8 cellular contexts compared by ENCODE assay signal in genomic region chrX:81202413-81202794, GRCh38. TPM values are rescaled to one million over a fixed set of nuclear protein-coding genes. Genes with fewer than 3 reads are reported as not detected.
DNase-seq lines count a peak whose midpoint lies in the region; ATAC-seq, FAIRE-seq and TF ChIP-seq lines count a peak whose summit lies in the region.

No MANE protein-coding gene starts in this region.

- intact Hi-C loops in CD8-positive, alpha-beta T cell (cut with DNase I, micrococcal nuclease): loop anchor here (1.0 to 10.0 kb wide), 5 partner anchors 80 to 394 kb away; partner anchors contain the start of gene BRWD3 (in 1 of the 2)
- intact Hi-C loops in breast epithelium (cut with DNase I; ENCODE audit: low total_unique reads) (no loop called here), HepG2 (cut with micrococcal nuclease; ENCODE audit: unreplicated experiment) (loop anchor here (10.0 kb wide), 1 partner anchor 388 kb away; no protein-coding TSS in a partner anchor)

- TF ChIP-seq EP300 in HepG2 (IDR thresholded peaks at IDR 0.05; ENCODE audit: low read depth in 2 of 2, low read length in 2 of 2): no peak
- TF ChIP-seq EP300 in HepG2 (CRISPR knock-in tag; IDR thresholded peaks at IDR 0.05; ENCODE audit: borderline replicate concordance): no peak

- TF ChIP-seq RAD21 in HepG2 (CRISPR knock-in tag; IDR thresholded peaks at IDR 0.05): no peak

- H3K4me1 ChIP-seq in CD8-positive, alpha-beta T cell (ENCODE audit: insufficient read depth, low read length): peaks cover 6% of the 10 kb centered on the region
- H3K4me1 ChIP-seq in breast epithelium (no peaks in the 10 kb centered on the region), HepG2 (ENCODE audit: insufficient read depth, low read length) (no peaks in the 10 kb centered on the region), thymus (ENCODE audit: control insufficient read depth, insufficient read depth, low read length) (peaks cover 2% of the 10 kb centered on the region)

- TF ChIP-seq POLR2A in breast epithelium (IDR thresholded peaks at IDR 0.05) (no peak), HepG2 (IDR thresholded peaks at IDR 0.05; ENCODE audit: insufficient read depth in 1 of 2, low read depth in 2 of 2, low read length in 2 of 2) (no peak)

- peak overlapping the region; percentile 69 for H2AFZ ChIP-seq in HepG2 (ENCODE audit: low read length)

- peaks cover 50% of the 10 kb centered on the region for H3K4me1 Mint-ChIP-seq in CD8-positive, alpha-beta T cell (ENCODE audit: low read depth)

- no peaks in the 10 kb centered on the region for H3K79me2 ChIP-seq in HepG2 (ENCODE audit: insufficient read depth, low read length)

- CTCF ChIA-PET in CD8-positive, alpha-beta T cell (lab: Charles Lee): interaction anchor here (0.7 to 1.3 kb wide), 2 partner anchors 176 to 388 kb away, joined by 3 read pairs; no protein-coding TSS in a partner anchor
- CTCF ChIA-PET in HepG2 (lab: Yijun Ruan, JAX; ENCODE audit: low intra/inter-chr PET ratio, low total read pairs): no interaction called here

- H3K4me2 ChIP-seq in HepG2 (ENCODE audit: low read depth, low read length): peak overlapping the region; percentile 67

- no peak for TF ChIP-seq CTCF in CD8-positive, alpha-beta T cell (IDR thresholded peaks at IDR 0.05)
- TF ChIP-seq CTCF in breast epithelium (IDR thresholded peaks at IDR 0.05) (no peak), HepG2 (CRISPR knock-in tag; IDR thresholded peaks at IDR 0.05) (no peak)

- H3K4me3 Mint-ChIP-seq in CD8-positive, alpha-beta T cell: peak overlapping the region; percentile 97

- peak overlapping the region; percentile 72 for H3K9ac ChIP-seq in HepG2 (ENCODE audit: insufficient read depth, low read depth, low read length)

- H3K9me3 ChIP-seq in CD8-positive, alpha-beta T cell (ENCODE audit: low read length): no peaks in the 10 kb centered on the region
- no peaks in the 10 kb centered on the region for H3K9me3 ChIP-seq in breast epithelium
- H3K9me3 ChIP-seq in HepG2 (ENCODE audit: low read length): no peaks in the 10 kb centered on the region
- H3K9me3 ChIP-seq in thymus (ENCODE audit: control insufficient read depth): no peaks in the 10 kb centered on the region

- 5% methylated on average over 8 of the region's 8 CpGs for WGBS in HepG2 (ENCODE audit: low lambda C conversion rate)
- WGBS in thymus: 1% methylated on average over 8 of the region's 8 CpGs

- BruUV-seq in HepG2 (replicated peaks; lab: Mats Ljungman, UMichigan): TSS peak; percentile 62

- H3K9me3 Mint-ChIP-seq in CD8-positive, alpha-beta T cell: no peaks in the 10 kb centered on the region

- peak overlapping the region; percentile 90 for H3K4me3 ChIP-seq in CD8-positive, alpha-beta T cell (ENCODE audit: low read depth, low read length)
- H3K4me3 ChIP-seq in breast epithelium (peak overlapping the region; percentile 51 to 68 (median 60)), HepG2 (replicated peaks in 1 of 3; ENCODE audit: insufficient read depth in 1 of 3, low read depth in 2 of 3, low read length in 3 of 3) (peak overlapping the region; percentile 74 to 79 (median 77)), thymus (ENCODE audit: low read length) (peak overlapping the region; percentile 76)

- FAIRE-seq in HepG2 (lab: Jason Lieb, UNC): no peak

- POLR2A ChIA-PET in CD8-positive, alpha-beta T cell (lab: Charles Lee): interaction anchor here (0.9 to 1.5 kb wide), 2 partner anchors 81 to 393 kb away, joined by 4 to 6 read pairs; partner anchors contain the start of gene BRWD3
- POLR2A ChIA-PET in HepG2 (lab: Yijun Ruan, JAX): interaction anchor here (0.7 kb wide), 1 partner anchor 159 kb away, joined by 3 read pairs; no protein-coding TSS in a partner anchor

- in situ Hi-C loops in HepG2 (cut with HindIII; ENCODE audit: extremely low pct_ligation_motif_present, low pct_unique_long_range_greater_than_20kb): no loop called here

- no peaks in the 10 kb centered on the region for H3K36me3 ChIP-seq in CD8-positive, alpha-beta T cell (ENCODE audit: insufficient read depth, low read length)
- H3K36me3 ChIP-seq in breast epithelium (no peaks in the 10 kb centered on the region), HepG2 (replicated peaks in 1 of 2; ENCODE audit: control insufficient read depth in 1 of 2, insufficient read depth in 2 of 2, low read length in 2 of 2) (no peaks in the 10 kb centered on the region), thymus (ENCODE audit: control insufficient read depth, insufficient read depth) (no peaks in the 10 kb centered on the region)

- H4K20me1 ChIP-seq in HepG2 (ENCODE audit: insufficient read depth, low read length): no peaks in the 10 kb centered on the region

- H3K27me3 ChIP-seq in CD8-positive, alpha-beta T cell (ENCODE audit: insufficient read depth, low read length): no peaks in the 10 kb centered on the region
- H3K27me3 ChIP-seq in breast epithelium (peaks cover 0 to 6% of the 10 kb centered on the region in 2 donors), HepG2 (ENCODE audit: control insufficient read depth in 1 of 2, insufficient read depth in 2 of 2, low read length in 2 of 2) (no peaks in the 10 kb centered on the region), thymus (ENCODE audit: control insufficient read depth, insufficient read depth) (no peaks in the 10 kb centered on the region)

- peak overlapping the region; percentile 89 for H3K27ac ChIP-seq in CD8-positive, alpha-beta T cell (ENCODE audit: low read depth, low read length)
- H3K27ac ChIP-seq in breast epithelium (peak overlapping the region; percentile 70 to 75), HepG2 (ENCODE audit: extremely low read length, insufficient read depth, low read length) (no peak overlapping the region), thymus (ENCODE audit: low read depth) (peak overlapping the region; percentile 80)

- peak in 1 of 7 experiments; percentile 8 for DNase-seq in CD8-positive, alpha-beta T cell
- DNase-seq in LHCN-M2 (ENCODE audit: low read depth) (peak; percentile 37), breast epithelium (ENCODE audit: low spot score in 2 of 2) (no peak), HepG2 (ENCODE audit: low spot score) (no peak), NCI-H2081 (lab: John Stamatoyannopoulos, UW) (no peak), OCI-M2 (lab: John Stamatoyannopoulos, UW; ENCODE audit: unreplicated experiment) (no peak)

- no peaks in the 10 kb centered on the region for H3K27me3 Mint-ChIP-seq in CD8-positive, alpha-beta T cell (ENCODE audit: low read depth)

- peaks cover 19% of the 10 kb centered on the region for H3K36me3 Mint-ChIP-seq in CD8-positive, alpha-beta T cell

- H3K27ac Mint-ChIP-seq in CD8-positive, alpha-beta T cell: peak overlapping the region; percentile 94

- peak; percentile 18 for ATAC-seq in CD8-positive, alpha-beta T cell
- ATAC-seq in HepG2 (peak; percentile 29), HG03442 (IDR thresholded peaks at IDR 0.05; ENCODE audit: unreplicated experiment) (no peak)

RNA-seq across cellular contexts. Expression of gene SH3BGRL, which starts 0.5 kb away (rescaled TPM):
- total RNA-seq in CD8-positive, alpha-beta T cell: 10 to 100 TPM; 37.3 to 39.5 TPM
- total RNA-seq in LHCN-M2 (2014; rRNA removed): 115 and 117 TPM in 2 replicates
- polyA plus RNA-seq in LHCN-M2 (2012): 62.3 TPM
- total RNA-seq in breast epithelium: 100 to 1,000 TPM; 145 to 294 (median 180) TPM
- total RNA-seq in HepG2 (2016; rRNA removed; fragmentation: Illumina TruSeq; extraction: Trizol): 8.9 and 17.9 TPM in 2 replicates
- total RNA-seq in HepG2 (2016; cell fraction: cytosol; rRNA removed; fragmentation: Illumina TruSeq; extraction: Trizol; ENCODE audit: low read depth): 1.5 and 1.6 TPM in 2 replicates
- 11.5 and 14.9 TPM in 2 replicates for total RNA-seq in HepG2 (2016; cell fraction: insoluble cytoplasmic fraction; rRNA removed; fragmentation: Illumina TruSeq; extraction: Trizol)
- total RNA-seq in HepG2 (2016; cell fraction: membrane; rRNA removed; fragmentation: Illumina TruSeq; extraction: Trizol): 4.4 and 4.8 TPM in 2 replicates
- total RNA-seq in HepG2 (2016; cell fraction: nucleus; rRNA removed; fragmentation: Illumina TruSeq; extraction: Trizol): 5.1 and 5.7 TPM in 2 replicates
- polyA plus RNA-seq in HepG2 (2011; rRNA removed): 8.2 and 11.4 TPM in 2 replicates
- polyA plus RNA-seq in HepG2 (2011; cell fraction: cytosol; rRNA removed): 5.9 and 9.1 TPM in 2 replicates
- polyA plus RNA-seq in HepG2 (2011; cell fraction: nucleus; rRNA removed): 1.4 and 2.3 TPM in 2 replicates
- polyA plus RNA-seq in HepG2 (2012): 7.6 and 12.1 TPM in 2 replicates
- polyA plus RNA-seq in HepG2 (2016; cell fraction: cytosol; fragmentation: Illumina TruSeq; extraction: Trizol; ENCODE audit: low read depth): 3.5 and 3.7 TPM in 2 replicates
- polyA plus RNA-seq in HepG2 (2016; cell fraction: insoluble cytoplasmic fraction; fragmentation: Illumina TruSeq; extraction: Trizol; ENCODE audit: low read depth): 28.6 and 34.1 TPM in 2 replicates
- 5.9 and 6.1 TPM in 2 replicates for polyA plus RNA-seq in HepG2 (2016; cell fraction: membrane; fragmentation: Illumina TruSeq; extraction: Trizol; ENCODE audit: low read depth)
- polyA plus RNA-seq in HepG2 (2016; cell fraction: nucleus; fragmentation: Illumina TruSeq; extraction: Trizol; ENCODE audit: insufficient read depth, low read depth): 9.2 and 10.9 TPM in 2 replicates
- polyA minus RNA-seq in HepG2 (2011; rRNA and poly(A)+ RNA removed; ENCODE audit: low replicate concordance): 3.0 and 10.1 TPM in 2 replicates
- 5.7 and 6.5 TPM in 2 replicates for polyA minus RNA-seq in HepG2 (2011; cell fraction: cytosol; rRNA and poly(A)+ RNA removed)
- 4.9 and 6.2 TPM in 2 replicates for polyA minus RNA-seq in HepG2 (2011; cell fraction: nucleus; rRNA and poly(A)+ RNA removed)
- polyA plus RNA-seq in thymus: 201 TPM

RNA-seq across cellular contexts. Expression of gene HMGN5, which starts 0.7 kb away (rescaled TPM):
- under 1 TPM; 0.27 to 0.92 TPM for total RNA-seq in CD8-positive, alpha-beta T cell
- total RNA-seq in LHCN-M2 (2014; rRNA removed) (0.38 and 1.8 TPM in 2 replicates), breast epithelium (1 to 10 TPM; 4.3 to 8.3 (median 4.6) TPM), HepG2 (2016; rRNA removed; fragmentation: Illumina TruSeq; extraction: Trizol) (0.24 and 0.36 TPM in 2 replicates)
- polyA plus RNA-seq in LHCN-M2 (2012): 4.4 TPM
- total RNA-seq in HepG2 (2016; cell fraction: cytosol; rRNA removed; fragmentation: Illumina TruSeq; extraction: Trizol; ENCODE audit: low read depth): not detected in 2 replicates
- total RNA-seq in HepG2 (2016; cell fraction: insoluble cytoplasmic fraction; rRNA removed; fragmentation: Illumina TruSeq; extraction: Trizol): 0.24 TPM in 1 of 2 replicates, not detected in the other
- total RNA-seq in HepG2 (2016; cell fraction: membrane; rRNA removed; fragmentation: Illumina TruSeq; extraction: Trizol): 0.19 and 0.41 TPM in 2 replicates
- 0.22 TPM in 1 of 2 replicates, not detected in the other for total RNA-seq in HepG2 (2016; cell fraction: nucleus; rRNA removed; fragmentation: Illumina TruSeq; extraction: Trizol)
- polyA plus RNA-seq in HepG2 (2011; rRNA removed) (0.31 and 0.44 TPM in 2 replicates), thymus (8.2 TPM)
- polyA plus RNA-seq in HepG2 (2011; cell fraction: cytosol; rRNA removed): 0.16 and 0.35 TPM in 2 replicates
- polyA plus RNA-seq in HepG2 (2011; cell fraction: nucleus; rRNA removed): 0.09 TPM in 1 of 2 replicates, not detected in the other
- polyA plus RNA-seq in HepG2 (2012): 0.37 and 1.4 TPM in 2 replicates
- 0.07 TPM in 1 of 2 replicates, not detected in the other for polyA plus RNA-seq in HepG2 (2016; cell fraction: cytosol; fragmentation: Illumina TruSeq; extraction: Trizol; ENCODE audit: low read depth)
- 1.2 and 1.9 TPM in 2 replicates for polyA plus RNA-seq in HepG2 (2016; cell fraction: insoluble cytoplasmic fraction; fragmentation: Illumina TruSeq; extraction: Trizol; ENCODE audit: low read depth)
- 0.33 TPM in 1 of 2 replicates, not detected in the other for polyA plus RNA-seq in HepG2 (2016; cell fraction: membrane; fragmentation: Illumina TruSeq; extraction: Trizol; ENCODE audit: low read depth)
- polyA plus RNA-seq in HepG2 (2016; cell fraction: nucleus; fragmentation: Illumina TruSeq; extraction: Trizol; ENCODE audit: insufficient read depth, low read depth): 1.1 and 1.2 TPM in 2 replicates
- 4.7 TPM in 1 of 2 replicates, not detected in the other for polyA minus RNA-seq in HepG2 (2011; rRNA and poly(A)+ RNA removed; ENCODE audit: low replicate concordance)
- polyA minus RNA-seq in HepG2 (2011; cell fraction: cytosol; rRNA and poly(A)+ RNA removed): not detected in 2 replicates
- 0.75 and 0.77 TPM in 2 replicates for polyA minus RNA-seq in HepG2 (2011; cell fraction: nucleus; rRNA and poly(A)+ RNA removed)
